23 cellular contexts compared by ENCODE assay signal in genomic region chr2:225534697-225535096, GRCh38.
"Had no signal": no experiment of that assay in that cellular context is flagged by ENCODE, and none has a peak within 500 bp of the region (broad histone marks: within the 10 kb centered on the region; RNA-seq: fewer than 3 reads in every experiment).

No MANE protein-coding gene starts in this region.

- H3K4me3 ChIP-seq: body of pancreas, coronary artery, tibial artery, uterus had no signal

- H3K4me1 ChIP-seq: body of pancreas, tibial artery, uterus had no signal

- H3K9me3 ChIP-seq: body of pancreas, tibial artery, uterus had no signal

- DNase-seq: activated CD4-positive, alpha-beta T cell treated with anti-CD3 and anti-CD28 coated beads for 4 hours; activated CD8-positive, alpha-beta memory T cell treated with anti-CD3 and anti-CD28 coated beads, Interleukin-2, amount 50 U/mL, for 4 hours; activated CD8-positive, alpha-beta T cell treated with anti-CD3 and anti-CD28 coated beads, Interleukin-2, amount 10 ng/mL, durations not matched to agents 7 days and 5 days; activated gamma-delta T cell; activated T-cell treated with anti-CD3 and anti-CD28 coated beads, Interleukin-2, amount 50 U/mL, for 48 hours; amniotic stem cell; body of pancreas; central memory CD4-positive, alpha-beta T cell; effector CD8-positive, alpha-beta T cell; hypothalamus; kidney glomerular epithelial cell; left ventricle myocardium superior; mesenchymal stem cell; naive thymus-derived CD8-positive, alpha-beta T cell; stimulated activated CD4-positive, alpha-beta T cell treated with anti-CD3 and anti-CD28 coated beads, Interleukin-2, amount 100 ng/mL, for 48 hours; stimulated activated naive B cell treated with anti-CD40 and anti-IgM and Interleukin-4, amounts not matched to agents 10 μg/mL and 1 μg/mL and 100 μg/mL, for 72 hours; T-helper 17 cell; tibial artery; uterus; WERI-Rb-1 had no signal

- H3K36me3 ChIP-seq: tibial artery, uterus, WERI-Rb-1 had no signal

- H3K27ac ChIP-seq: body of pancreas, coronary artery, epithelial cell of prostate, tibial artery, uterus, WERI-Rb-1 had no signal

- H3K4me3 Mint-ChIP-seq: activated CD8-positive, alpha-beta T cell treated with anti-CD3 and anti-CD28 coated beads, Interleukin-2, amount 10 ng/mL, durations not matched to agents 7 days and 5 days; activated naive CD8-positive, alpha-beta T cell; naive thymus-derived CD8-positive, alpha-beta T cell; stimulated activated naive B cell treated with anti-CD40 and anti-IgM and Interleukin-4, amounts not matched to agents 10 μg/mL and 1 μg/mL and 100 μg/mL, for 72 hours; T-helper 17 cell had no signal

- H3K4me1 Mint-ChIP-seq: naive thymus-derived CD8-positive, alpha-beta T cell; stimulated activated naive B cell treated with anti-CD40 and anti-IgM and Interleukin-4, amounts not matched to agents 10 μg/mL and 1 μg/mL and 100 μg/mL, for 72 hours; T-helper 17 cell had no signal

- ATAC-seq: activated CD8-positive, alpha-beta T cell treated with anti-CD3 and anti-CD28 coated beads, Interleukin-2, amount 10 ng/mL, durations not matched to agents 7 days and 5 days; body of pancreas; left ventricle myocardium superior; naive thymus-derived CD8-positive, alpha-beta T cell; stimulated activated naive B cell treated with anti-CD40 and anti-IgM and Interleukin-4, amounts not matched to agents 10 μg/mL and 1 μg/mL and 100 μg/mL, for 72 hours; T-helper 17 cell had no signal

- H3K27ac Mint-ChIP-seq: activated CD8-positive, alpha-beta T cell treated with anti-CD3 and anti-CD28 coated beads, Interleukin-2, amount 10 ng/mL, durations not matched to agents 7 days and 5 days; activated naive CD8-positive, alpha-beta T cell; naive thymus-derived CD8-positive, alpha-beta T cell; stimulated activated naive B cell treated with anti-CD40 and anti-IgM and Interleukin-4, amounts not matched to agents 10 μg/mL and 1 μg/mL and 100 μg/mL, for 72 hours; T-helper 17 cell had no signal

- H3K27me3 ChIP-seq: body of pancreas, tibial artery, uterus had no signal

- H3K36me3 Mint-ChIP-seq: activated naive CD8-positive, alpha-beta T cell; naive thymus-derived CD8-positive, alpha-beta T cell; stimulated activated naive B cell treated with anti-CD40 and anti-IgM and Interleukin-4, amounts not matched to agents 10 μg/mL and 1 μg/mL and 100 μg/mL, for 72 hours had no signal
